In the genomic region with DNA sequence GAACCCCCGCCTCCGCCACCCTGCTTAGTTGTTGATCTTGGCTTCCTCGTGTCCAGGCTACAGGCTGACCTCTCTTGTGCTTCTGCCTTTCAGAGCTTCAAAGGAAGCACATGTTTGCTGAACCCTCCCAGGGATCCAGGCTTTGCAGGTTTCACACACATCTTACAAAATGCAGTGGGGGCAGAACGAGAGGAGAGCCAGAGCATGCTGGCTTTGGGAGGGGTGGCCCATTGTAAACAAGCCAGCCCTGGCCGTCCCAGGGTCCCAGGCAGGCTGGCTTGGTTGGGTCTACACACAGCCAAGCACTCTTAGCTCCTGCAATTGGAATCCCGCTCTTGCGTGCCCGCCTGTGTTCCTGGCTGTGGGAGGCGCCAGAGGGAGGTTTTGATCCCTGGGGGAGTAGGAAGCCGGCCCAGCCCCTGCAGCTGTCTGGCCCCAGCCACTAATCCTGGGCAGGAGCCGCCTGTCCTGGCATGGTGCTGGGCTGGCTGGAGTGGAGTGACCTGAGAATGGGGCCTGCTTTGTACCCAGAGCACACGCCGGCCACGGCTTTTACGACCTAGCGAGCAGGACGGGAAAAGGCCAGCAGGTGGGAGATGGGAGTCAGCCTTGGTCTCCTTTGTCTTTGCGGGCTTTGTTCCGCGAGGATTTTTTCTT, we compare ENCODE assay signal across 1 cellular context.
TF ChIP-seq lines count a peak whose summit lies in the region.

No MANE protein-coding gene starts in this region.

TF ChIP-seq in HepG2, 621 proteins besides CTCF, POLR2A, EP300 and RAD21 (continued from another document and continues in another):
- TF ChIP-seq, protein P1, sequence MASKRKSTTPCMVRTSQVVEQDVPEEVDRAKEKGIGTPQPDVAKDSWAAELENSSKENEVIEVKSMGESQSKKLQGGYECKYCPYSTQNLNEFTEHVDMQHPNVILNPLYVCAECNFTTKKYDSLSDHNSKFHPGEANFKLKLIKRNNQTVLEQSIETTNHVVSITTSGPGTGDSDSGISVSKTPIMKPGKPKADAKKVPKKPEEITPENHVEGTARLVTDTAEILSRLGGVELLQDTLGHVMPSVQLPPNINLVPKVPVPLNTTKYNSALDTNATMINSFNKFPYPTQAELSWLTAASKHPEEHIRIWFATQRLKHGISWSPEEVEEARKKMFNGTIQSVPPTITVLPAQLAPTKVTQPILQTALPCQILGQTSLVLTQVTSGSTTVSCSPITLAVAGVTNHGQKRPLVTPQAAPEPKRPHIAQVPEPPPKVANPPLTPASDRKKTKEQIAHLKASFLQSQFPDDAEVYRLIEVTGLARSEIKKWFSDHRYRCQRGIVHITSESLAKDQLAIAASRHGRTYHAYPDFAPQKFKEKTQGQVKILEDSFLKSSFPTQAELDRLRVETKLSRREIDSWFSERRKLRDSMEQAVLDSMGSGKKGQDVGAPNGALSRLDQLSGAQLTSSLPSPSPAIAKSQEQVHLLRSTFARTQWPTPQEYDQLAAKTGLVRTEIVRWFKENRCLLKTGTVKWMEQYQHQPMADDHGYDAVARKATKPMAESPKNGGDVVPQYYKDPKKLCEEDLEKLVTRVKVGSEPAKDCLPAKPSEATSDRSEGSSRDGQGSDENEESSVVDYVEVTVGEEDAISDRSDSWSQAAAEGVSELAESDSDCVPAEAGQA (IDR thresholded peaks at IDR 0.05; ENCODE audit: low read depth) = 0 out of 2 replicates have a peak, but pooled peaks have one; percentile 53
- TF ChIP-seq, protein P1 (CRISPR knock-in tag; IDR thresholded peaks at IDR 0.05; ENCODE audit: borderline replicate concordance) = no peak
- peak; percentile 84 for TF ChIP-seq CEBPG (CRISPR knock-in tag; IDR thresholded peaks at IDR 0.05)
- no peak for TF ChIP-seq GTF3A (CRISPR knock-in tag; conservative IDR thresholded peaks at IDR 0.05)
- no peak for TF ChIP-seq JDP2 (CRISPR knock-in tag; IDR thresholded peaks at IDR 0.05; ENCODE audit: borderline replicate concordance)
- TF ChIP-seq SP2 (CRISPR knock-in tag; IDR thresholded peaks at IDR 0.05) = no peak
- TF ChIP-seq POLR2G (IDR thresholded peaks at IDR 0.05; ENCODE audit: low read depth, low read length) = peak; percentile 34; the same call in 1 of the 2 replicates
- peak; percentile 95 for TF ChIP-seq ZNF350 (CRISPR knock-in tag; IDR thresholded peaks at IDR 0.05; ENCODE audit: borderline replicate concordance, low read depth)
- TF ChIP-seq, protein P2, sequence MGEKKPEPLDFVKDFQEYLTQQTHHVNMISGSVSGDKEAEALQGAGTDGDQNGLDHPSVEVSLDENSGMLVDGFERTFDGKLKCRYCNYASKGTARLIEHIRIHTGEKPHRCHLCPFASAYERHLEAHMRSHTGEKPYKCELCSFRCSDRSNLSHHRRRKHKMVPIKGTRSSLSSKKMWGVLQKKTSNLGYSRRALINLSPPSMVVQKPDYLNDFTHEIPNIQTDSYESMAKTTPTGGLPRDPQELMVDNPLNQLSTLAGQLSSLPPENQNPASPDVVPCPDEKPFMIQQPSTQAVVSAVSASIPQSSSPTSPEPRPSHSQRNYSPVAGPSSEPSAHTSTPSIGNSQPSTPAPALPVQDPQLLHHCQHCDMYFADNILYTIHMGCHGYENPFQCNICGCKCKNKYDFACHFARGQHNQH (CRISPR knock-in tag; IDR thresholded peaks at IDR 0.05) = peak; percentile 96
- TF ChIP-seq STAT5B (CRISPR knock-in tag; IDR thresholded peaks at IDR 0.05) = peak; percentile 11; the same call in 1 of the 2 replicates
- TF ChIP-seq, protein P3, sequence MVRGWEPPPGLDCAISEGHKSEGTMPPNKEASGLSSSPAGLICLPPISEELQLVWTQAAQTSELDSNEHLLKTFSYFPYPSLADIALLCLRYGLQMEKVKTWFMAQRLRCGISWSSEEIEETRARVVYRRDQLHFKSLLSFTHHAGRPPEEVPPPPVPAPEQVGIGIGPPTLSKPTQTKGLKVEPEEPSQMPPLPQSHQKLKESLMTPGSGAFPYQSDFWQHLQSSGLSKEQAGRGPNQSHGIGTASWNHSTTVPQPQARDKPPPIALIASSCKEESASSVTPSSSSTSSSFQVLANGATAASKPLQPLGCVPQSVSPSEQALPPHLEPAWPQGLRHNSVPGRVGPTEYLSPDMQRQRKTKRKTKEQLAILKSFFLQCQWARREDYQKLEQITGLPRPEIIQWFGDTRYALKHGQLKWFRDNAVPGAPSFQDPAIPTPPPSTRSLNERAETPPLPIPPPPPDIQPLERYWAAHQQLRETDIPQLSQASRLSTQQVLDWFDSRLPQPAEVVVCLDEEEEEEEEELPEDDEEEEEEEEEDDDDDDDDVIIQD (CRISPR knock-in tag; IDR thresholded peaks at IDR 0.05; ENCODE audit: low read depth) = peak; percentile 72; the same call in 1 of the 2 replicates
- TF ChIP-seq PCBP1 (IDR thresholded peaks at IDR 0.05; ENCODE audit: borderline replicate concordance, low read depth, low read length) = no peak
- peak; percentile 92 for TF ChIP-seq IKZF4 (CRISPR knock-in tag; IDR thresholded peaks at IDR 0.05; ENCODE audit: borderline replicate concordance, low read depth, not compliant biosample characterization)
- no peak for TF ChIP-seq ZNF777 (CRISPR knock-in tag; IDR thresholded peaks at IDR 0.05)
- TF ChIP-seq ZNF12 (CRISPR knock-in tag; IDR thresholded peaks at IDR 0.05) = 0 out of 2 replicates have a peak, but pooled peaks have one; percentile 14
- peak; percentile 85 for TF ChIP-seq ZNF317 (CRISPR knock-in tag; IDR thresholded peaks at IDR 0.05)
- TF ChIP-seq, protein P4, sequence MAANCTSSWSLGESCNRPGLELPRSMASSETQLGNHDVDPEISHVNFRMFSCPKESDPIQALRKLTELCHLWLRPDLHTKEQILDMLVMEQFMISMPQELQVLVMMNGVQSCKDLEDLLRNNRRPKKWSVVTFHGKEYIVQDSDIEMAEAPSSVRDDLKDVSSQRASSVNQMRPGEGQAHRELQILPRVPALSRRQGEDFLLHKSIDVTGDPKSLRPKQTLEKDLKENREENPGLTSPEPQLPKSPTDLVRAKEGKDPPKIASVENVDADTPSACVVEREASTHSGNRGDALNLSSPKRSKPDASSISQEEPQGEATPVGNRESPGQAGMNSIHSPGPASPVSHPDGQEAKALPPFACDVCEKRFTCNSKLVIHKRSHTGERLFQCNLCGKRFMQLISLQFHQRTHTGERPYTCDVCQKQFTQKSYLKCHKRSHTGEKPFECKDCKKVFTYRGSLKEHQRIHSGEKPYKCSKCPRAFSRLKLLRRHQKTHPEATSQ (CRISPR knock-in tag; IDR thresholded peaks at IDR 0.05; ENCODE audit: borderline replicate concordance) = peak; percentile 87; the same call in 1 of the 2 replicates
- TF ChIP-seq ZNF552 (CRISPR knock-in tag; IDR thresholded peaks at IDR 0.05; ENCODE audit: borderline replicate concordance) = peak; percentile 75
- TF ChIP-seq SRSF1 (optimal IDR thresholded peaks at IDR 0.05; ENCODE audit: low read depth, low read length) = peak; percentile 17
- TF ChIP-seq ZNF207 (IDR thresholded peaks at IDR 0.05; ENCODE audit: borderline replicate concordance) = no peak
- TF ChIP-seq RAD51 (IDR thresholded peaks at IDR 0.05; ENCODE audit: borderline replicate concordance) = no peak
- TF ChIP-seq ZFP36 (IDR thresholded peaks at IDR 0.05; ENCODE audit: borderline replicate concordance, low read depth, low read length, partially characterized antibody) = no peak
- TF ChIP-seq ZNF230 (CRISPR knock-in tag; IDR thresholded peaks at IDR 0.05) = peak; percentile 51; the same call in 1 of the 2 replicates
- TF ChIP-seq ZMAT3 (CRISPR knock-in tag; conservative IDR thresholded peaks at IDR 0.05) = peak; percentile 98
- 0 out of 2 replicates have a peak, but pooled peaks have one; percentile 88 for TF ChIP-seq ZFP41 (CRISPR knock-in tag; IDR thresholded peaks at IDR 0.05; ENCODE audit: borderline replicate concordance)
- peak; percentile 99 for TF ChIP-seq HDAC2 (CRISPR knock-in tag; IDR thresholded peaks at IDR 0.05)
- TF ChIP-seq, protein P5, sequence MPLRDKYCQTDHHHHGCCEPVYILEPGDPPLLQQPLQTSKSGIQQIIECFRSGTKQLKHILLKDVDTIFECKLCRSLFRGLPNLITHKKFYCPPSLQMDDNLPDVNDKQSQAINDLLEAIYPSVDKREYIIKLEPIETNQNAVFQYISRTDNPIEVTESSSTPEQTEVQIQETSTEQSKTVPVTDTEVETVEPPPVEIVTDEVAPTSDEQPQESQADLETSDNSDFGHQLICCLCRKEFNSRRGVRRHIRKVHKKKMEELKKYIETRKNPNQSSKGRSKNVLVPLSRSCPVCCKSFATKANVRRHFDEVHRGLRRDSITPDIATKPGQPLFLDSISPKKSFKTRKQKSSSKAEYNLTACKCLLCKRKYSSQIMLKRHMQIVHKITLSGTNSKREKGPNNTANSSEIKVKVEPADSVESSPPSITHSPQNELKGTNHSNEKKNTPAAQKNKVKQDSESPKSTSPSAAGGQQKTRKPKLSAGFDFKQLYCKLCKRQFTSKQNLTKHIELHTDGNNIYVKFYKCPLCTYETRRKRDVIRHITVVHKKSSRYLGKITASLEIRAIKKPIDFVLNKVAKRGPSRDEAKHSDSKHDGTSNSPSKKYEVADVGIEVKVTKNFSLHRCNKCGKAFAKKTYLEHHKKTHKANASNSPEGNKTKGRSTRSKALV (CRISPR knock-in tag; IDR thresholded peaks at IDR 0.05) = peak; percentile 72; the same call in 1 of the 2 replicates
- TF ChIP-seq SNAI1 (CRISPR knock-in tag; IDR thresholded peaks at IDR 0.05; ENCODE audit: borderline replicate concordance) = no peak; the same call in 1 of the 2 replicates
- TF ChIP-seq, protein P6, sequence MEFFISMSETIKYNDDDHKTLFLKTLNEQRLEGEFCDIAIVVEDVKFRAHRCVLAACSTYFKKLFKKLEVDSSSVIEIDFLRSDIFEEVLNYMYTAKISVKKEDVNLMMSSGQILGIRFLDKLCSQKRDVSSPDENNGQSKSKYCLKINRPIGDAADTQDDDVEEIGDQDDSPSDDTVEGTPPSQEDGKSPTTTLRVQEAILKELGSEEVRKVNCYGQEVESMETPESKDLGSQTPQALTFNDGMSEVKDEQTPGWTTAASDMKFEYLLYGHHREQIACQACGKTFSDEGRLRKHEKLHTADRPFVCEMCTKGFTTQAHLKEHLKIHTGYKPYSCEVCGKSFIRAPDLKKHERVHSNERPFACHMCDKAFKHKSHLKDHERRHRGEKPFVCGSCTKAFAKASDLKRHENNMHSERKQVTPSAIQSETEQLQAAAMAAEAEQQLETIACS (CRISPR knock-in tag; IDR thresholded peaks at IDR 0.05) = no peak
- TF ChIP-seq ARNT2 (CRISPR knock-in tag; IDR thresholded peaks at IDR 0.05; ENCODE audit: low read depth) = peak; percentile 92
- no peak for TF ChIP-seq ATF7 (IDR thresholded peaks at IDR 0.05)
- TF ChIP-seq ATF7 (CRISPR knock-in tag; IDR thresholded peaks at IDR 0.05) = no peak; the same call in 1 of the 2 replicates
- peak; percentile 99 for TF ChIP-seq ZSCAN31 (CRISPR knock-in tag; IDR thresholded peaks at IDR 0.05; ENCODE audit: low read depth)
- peak; percentile 93; the same call in 1 of the 2 replicates for TF ChIP-seq ZNF746 (CRISPR knock-in tag; IDR thresholded peaks at IDR 0.05)
- no peak for TF ChIP-seq KAT2B (IDR thresholded peaks at IDR 0.05; ENCODE audit: borderline replicate concordance, low read depth, low read length)
- TF ChIP-seq, protein P7, sequence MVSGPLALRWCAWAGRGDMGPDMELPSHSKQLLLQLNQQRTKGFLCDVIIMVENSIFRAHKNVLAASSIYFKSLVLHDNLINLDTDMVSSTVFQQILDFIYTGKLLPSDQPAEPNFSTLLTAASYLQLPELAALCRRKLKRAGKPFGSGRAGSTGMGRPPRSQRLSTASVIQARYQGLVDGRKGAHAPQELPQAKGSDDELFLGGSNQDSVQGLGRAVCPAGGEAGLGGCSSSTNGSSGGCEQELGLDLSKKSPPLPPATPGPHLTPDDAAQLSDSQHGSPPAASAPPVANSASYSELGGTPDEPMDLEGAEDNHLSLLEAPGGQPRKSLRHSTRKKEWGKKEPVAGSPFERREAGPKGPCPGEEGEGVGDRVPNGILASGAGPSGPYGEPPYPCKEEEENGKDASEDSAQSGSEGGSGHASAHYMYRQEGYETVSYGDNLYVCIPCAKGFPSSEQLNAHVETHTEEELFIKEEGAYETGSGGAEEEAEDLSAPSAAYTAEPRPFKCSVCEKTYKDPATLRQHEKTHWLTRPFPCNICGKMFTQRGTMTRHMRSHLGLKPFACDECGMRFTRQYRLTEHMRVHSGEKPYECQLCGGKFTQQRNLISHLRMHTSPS (CRISPR knock-in tag; IDR thresholded peaks at IDR 0.05; ENCODE audit: low read depth) = peak; percentile 91
- TF ChIP-seq PHB2 (IDR thresholded peaks at IDR 0.05; ENCODE audit: partially characterized antibody) = no peak
- TF ChIP-seq FOXP1 (IDR thresholded peaks at IDR 0.05) = no peak
- TF ChIP-seq FOXP1 (CRISPR knock-in tag; IDR thresholded peaks at IDR 0.05) = peak; percentile 86
- peak; percentile 94 for TF ChIP-seq MXD4 (CRISPR knock-in tag; IDR thresholded peaks at IDR 0.05)
- TF ChIP-seq, protein P8, sequence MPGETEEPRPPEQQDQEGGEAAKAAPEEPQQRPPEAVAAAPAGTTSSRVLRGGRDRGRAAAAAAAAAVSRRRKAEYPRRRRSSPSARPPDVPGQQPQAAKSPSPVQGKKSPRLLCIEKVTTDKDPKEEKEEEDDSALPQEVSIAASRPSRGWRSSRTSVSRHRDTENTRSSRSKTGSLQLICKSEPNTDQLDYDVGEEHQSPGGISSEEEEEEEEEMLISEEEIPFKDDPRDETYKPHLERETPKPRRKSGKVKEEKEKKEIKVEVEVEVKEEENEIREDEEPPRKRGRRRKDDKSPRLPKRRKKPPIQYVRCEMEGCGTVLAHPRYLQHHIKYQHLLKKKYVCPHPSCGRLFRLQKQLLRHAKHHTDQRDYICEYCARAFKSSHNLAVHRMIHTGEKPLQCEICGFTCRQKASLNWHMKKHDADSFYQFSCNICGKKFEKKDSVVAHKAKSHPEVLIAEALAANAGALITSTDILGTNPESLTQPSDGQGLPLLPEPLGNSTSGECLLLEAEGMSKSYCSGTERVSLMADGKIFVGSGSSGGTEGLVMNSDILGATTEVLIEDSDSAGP (CRISPR knock-in tag; IDR thresholded peaks at IDR 0.05; ENCODE audit: borderline replicate concordance) = peak; percentile 95
- TF ChIP-seq MEF2D (CRISPR knock-in tag; IDR thresholded peaks at IDR 0.05) = peak; percentile 91; the same call in 1 of the 2 replicates
- no peak for TF ChIP-seq ZKSCAN1 (IDR thresholded peaks at IDR 0.05; ENCODE audit: low read length)
- no peak for TF ChIP-seq ZKSCAN5 (CRISPR knock-in tag; IDR thresholded peaks at IDR 0.05)
- TF ChIP-seq KDM3A (CRISPR knock-in tag; IDR thresholded peaks at IDR 0.05; ENCODE audit: low read depth) = peak; percentile 85
- peak; percentile 89; the same call in 1 of the 2 replicates for TF ChIP-seq ZNF225 (CRISPR knock-in tag; IDR thresholded peaks at IDR 0.05)
- TF ChIP-seq SOX6 (IDR thresholded peaks at IDR 0.05) = no peak
- TF ChIP-seq SOX6 (CRISPR knock-in tag; IDR thresholded peaks at IDR 0.05) = peak; percentile 95
